Comparison of ENCODE assay signal across 28 cellular contexts in the genomic region with DNA sequence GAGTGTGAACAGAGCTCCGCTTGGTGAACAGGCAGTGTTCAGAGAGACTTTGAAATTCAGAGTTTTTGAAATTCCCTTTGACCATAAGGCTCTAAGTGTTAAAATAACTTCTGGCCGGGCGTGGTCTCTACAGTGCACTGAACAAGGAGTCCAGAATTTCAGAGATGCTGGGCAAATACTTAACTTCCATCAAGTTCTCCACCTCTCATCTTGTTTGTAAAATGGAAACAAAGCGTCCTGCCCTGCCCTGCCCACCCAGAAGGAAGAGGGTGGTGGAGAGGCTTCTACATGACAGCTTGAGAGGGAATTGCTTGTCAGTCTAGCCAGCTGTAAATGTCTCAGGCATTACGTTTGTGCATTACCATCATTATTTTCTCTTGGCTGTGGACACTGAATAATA.
"Had no signal": no experiment of that assay in that cellular context is flagged by ENCODE, and none has a peak within 500 bp of the region (broad histone marks: within the 10 kb centered on the region; RNA-seq: fewer than 3 reads in every experiment).

No MANE protein-coding gene starts in this region.

- H3K27ac ChIP-seq: brain microvascular endothelial cell, transverse colon had no signal

- H3K9me3 Mint-ChIP-seq: activated T-cell treated with anti-CD3 and anti-CD28 coated beads, Interleukin-2, amount 50 U/mL, for 24 hours; stimulated activated effector memory CD8-positive, alpha-beta T cell treated with anti-CD3 and anti-CD28 coated beads, Interleukin-12 subunit alpha, Interleukin-12 subunit beta, amount 100 ng/mL, for 72 hours had no signal

- H3K4me3 ChIP-seq: adrenal gland, ascending aorta, gastroesophageal sphincter, skin epidermis, suprapubic skin, transverse colon had no signal

- H3K4me1 Mint-ChIP-seq: mesothelial cell of epicardium had no signal

- DNase-seq: activated CD4-positive, alpha-beta T cell treated with anti-CD3 and anti-CD28 coated beads for 1 hour; activated CD8-positive, alpha-beta memory T cell treated with anti-CD3 and anti-CD28 coated beads for 24 hours; activated CD8-positive, alpha-beta memory T cell treated with anti-CD3 and anti-CD28 coated beads, Interleukin-2, amount 50 U/mL, for 4 hours; activated T-cell treated with anti-CD3 and anti-CD28 coated beads, Interleukin-2, amount 50 U/mL, for 24 hours; adrenal gland; brain microvascular endothelial cell; central memory CD4-positive, alpha-beta T cell; dermis blood vessel endothelial cell; effector CD8-positive, alpha-beta T cell; head of caudate nucleus; islet precursor cell; left colon; mammary epithelial cell; naive thymus-derived CD8-positive, alpha-beta T cell; retina; stimulated activated CD4-positive, alpha-beta T cell treated with anti-CD3 and anti-CD28 coated beads, Interleukin-2, amount 100 ng/mL, for 24 hours; stimulated activated naive CD8-positive, alpha-beta T cell treated with anti-CD3 and anti-CD28 coated beads, Interleukin-15, amount 100 ng/mL, for 72 hours; T-helper 9 cell; transverse colon had no signal

- ATAC-seq: activated naive CD4-positive, alpha-beta T cell treated with anti-CD3 and anti-CD28 coated beads, Interleukin-2, amount 50 U/mL, for 72 hours; activated T-helper 17 cell treated with anti-CD3 and anti-CD28 coated beads, Interleukin-2, amount 50 U/mL, for 72 hours; gastroesophageal sphincter; left colon; naive thymus-derived CD8-positive, alpha-beta T cell; stimulated activated effector memory CD8-positive, alpha-beta T cell treated with anti-CD3 and anti-CD28 coated beads, Interleukin-12 subunit alpha, Interleukin-12 subunit beta, amount 100 ng/mL, for 72 hours; stimulated activated naive CD8-positive, alpha-beta T cell treated with anti-CD3 and anti-CD28 coated beads, Interleukin-15, amount 100 ng/mL, for 72 hours had no signal

- H3K4me1 ChIP-seq: adrenal gland, transverse colon had no signal

- H3K36me3 ChIP-seq: transverse colon had no signal

- H3K27me3 Mint-ChIP-seq: activated T-cell treated with anti-CD3 and anti-CD28 coated beads, Interleukin-2, amount 50 U/mL, for 24 hours; activated T-helper 17 cell treated with anti-CD3 and anti-CD28 coated beads, Interleukin-2, amount 50 U/mL, for 72 hours; naive thymus-derived CD8-positive, alpha-beta T cell; progenitor cell of endocrine pancreas; stimulated activated naive CD8-positive, alpha-beta T cell treated with anti-CD3 and anti-CD28 coated beads, Interleukin-15, amount 100 ng/mL, for 72 hours had no signal

- H3K9me3 ChIP-seq: adrenal gland, ascending aorta, gastroesophageal sphincter, suprapubic skin, transverse colon had no signal

- H3K4me3 Mint-ChIP-seq: activated T-cell treated with anti-CD3 and anti-CD28 coated beads, Interleukin-2, amount 50 U/mL, for 24 hours; activated T-helper 17 cell treated with anti-CD3 and anti-CD28 coated beads, Interleukin-2, amount 50 U/mL, for 72 hours; mesothelial cell of epicardium; naive thymus-derived CD8-positive, alpha-beta T cell; stimulated activated effector memory CD8-positive, alpha-beta T cell treated with anti-CD3 and anti-CD28 coated beads, Interleukin-12 subunit alpha, Interleukin-12 subunit beta, amount 100 ng/mL, for 72 hours; stimulated activated naive CD8-positive, alpha-beta T cell treated with anti-CD3 and anti-CD28 coated beads, Interleukin-15, amount 100 ng/mL, for 72 hours had no signal

- H3K27ac Mint-ChIP-seq: activated naive CD4-positive, alpha-beta T cell treated with anti-CD3 and anti-CD28 coated beads, Interleukin-2, amount 50 U/mL, for 72 hours; activated T-cell treated with anti-CD3 and anti-CD28 coated beads, Interleukin-2, amount 50 U/mL, for 24 hours; activated T-helper 17 cell treated with anti-CD3 and anti-CD28 coated beads, Interleukin-2, amount 50 U/mL, for 72 hours; mesothelial cell of epicardium; progenitor cell of endocrine pancreas had no signal

- H3K27me3 ChIP-seq: adrenal gland, ascending aorta, brain microvascular endothelial cell, gastroesophageal sphincter, suprapubic skin, transverse colon had no signal
